In genomic region chr4:56705373-56705772, GRCh38 we compare ENCODE assay signal across 27 cellular contexts.
"Had no signal": no experiment of that assay in that cellular context is flagged by ENCODE, and none has a peak within 500 bp of the region (broad histone marks: within the 10 kb centered on the region; RNA-seq: fewer than 3 reads in every experiment).

No MANE protein-coding gene starts in this region.

- H3K27ac ChIP-seq: stomach, suprapubic skin, thoracic aorta, thyroid gland, tibial artery, tibial nerve, transverse colon, upper lobe of left lung, upper lobe of right lung, uterus had no signal

- H3K36me3 ChIP-seq: stomach, suprapubic skin, thoracic aorta, thyroid gland, tibial artery, tibial nerve, transverse colon, upper lobe of left lung, upper lobe of right lung, uterus, vagina had no signal

- H3K4me3 ChIP-seq: stomach, suprapubic skin, testis, thoracic aorta, thyroid gland, tibial artery, tibial nerve, transverse colon, upper lobe of left lung, upper lobe of right lung, uterus, vagina had no signal

- H3K4me3 Mint-ChIP-seq: stimulated activated effector memory CD8-positive, alpha-beta T cell treated with anti-CD3 and anti-CD28 coated beads, Interleukin-12 subunit alpha, Interleukin-12 subunit beta, amount 100 ng/mL, for 72 hours; stimulated activated memory B cell treated with anti-CD40 and anti-IgM and Interleukin-4, amounts not matched to agents 10 μg/mL and 1 μg/mL and 100 μg/mL, for 72 hours; stimulated activated naive B cell treated with anti-CD40 and anti-IgM and Interleukin-4, amounts not matched to agents 10 μg/mL and 1 μg/mL and 100 μg/mL, for 72 hours; stimulated activated naive CD8-positive, alpha-beta T cell treated with anti-CD3 and anti-CD28 coated beads, Interleukin-15, amount 100 ng/mL, for 72 hours; stimulated activated naive CD8-positive, alpha-beta T cell treated with anti-CD3 and anti-CD28 coated beads, Interleukin-15, Interleukin-2, amounts not matched to agents 100 ng/mL and 50 ng/mL, for 24 hours; type B pancreatic cell had no signal

- ATAC-seq: stimulated activated effector memory CD8-positive, alpha-beta T cell treated with anti-CD3 and anti-CD28 coated beads, Interleukin-12 subunit alpha, Interleukin-12 subunit beta, amount 100 ng/mL, for 72 hours; stimulated activated memory B cell treated with anti-CD40 and anti-IgM and Interleukin-4, amounts not matched to agents 10 μg/mL and 1 μg/mL and 100 μg/mL, for 72 hours; stimulated activated naive B cell treated with anti-CD40 and anti-IgM and Interleukin-4, amounts not matched to agents 10 μg/mL and 1 μg/mL and 100 μg/mL, for 72 hours; stimulated activated naive CD8-positive, alpha-beta T cell treated with anti-CD3 and anti-CD28 coated beads, Interleukin-15, amount 100 ng/mL, for 72 hours; stimulated activated naive CD8-positive, alpha-beta T cell treated with anti-CD3 and anti-CD28 coated beads, Interleukin-15, Interleukin-2, amounts not matched to agents 100 U/mL and 50 U/mL, for 24 hours; upper lobe of right lung had no signal

- H3K9me3 Mint-ChIP-seq: stimulated activated effector memory CD8-positive, alpha-beta T cell treated with anti-CD3 and anti-CD28 coated beads, Interleukin-12 subunit alpha, Interleukin-12 subunit beta, amount 100 ng/mL, for 72 hours; stimulated activated memory B cell treated with anti-CD40 and anti-IgM and Interleukin-4, amounts not matched to agents 10 μg/mL and 1 μg/mL and 100 μg/mL, for 72 hours; stimulated activated naive B cell treated with anti-CD40 and anti-IgM and Interleukin-4, amounts not matched to agents 10 μg/mL and 1 μg/mL and 100 μg/mL, for 72 hours; stimulated activated naive CD8-positive, alpha-beta T cell treated with anti-CD3 and anti-CD28 coated beads, Interleukin-15, amount 100 ng/mL, for 72 hours; stimulated activated naive CD8-positive, alpha-beta T cell treated with anti-CD3 and anti-CD28 coated beads, Interleukin-15, Interleukin-2, amounts not matched to agents 100 ng/mL and 50 ng/mL, for 24 hours; type B pancreatic cell had no signal

- H3K4me1 ChIP-seq: stomach, transverse colon, upper lobe of left lung, upper lobe of right lung, uterus had no signal

- DNase-seq: stimulated activated CD4-positive, alpha-beta T cell treated with anti-CD3 and anti-CD28 coated beads, Interleukin-2, amount 100 ng/mL, for 48 hours; stimulated activated CD4-positive, alpha-beta T cell treated with anti-CD3 and anti-CD28 coated beads, Interleukin-4, amount 100 ng/mL, for 1 hour; stimulated activated CD4-positive, alpha-beta T cell treated with anti-CD3 and anti-CD28 coated beads, Interleukin-4, amount 100 ng/mL, for 24 hours; stimulated activated CD4-positive, alpha-beta T cell treated with anti-CD3 and anti-CD28 coated beads, Interleukin-4, amount 100 ng/mL, for 4 hours; stimulated activated CD8-positive, alpha-beta memory T cell treated with anti-CD3 and anti-CD28 coated beads, Interleukin-4, amount 100 ng/mL, for 48 hours; stimulated activated naive B cell treated with anti-CD40 and anti-IgM and Interleukin-4, amounts not matched to agents 10 μg/mL and 1 μg/mL and 100 μg/mL, for 72 hours; stimulated activated naive CD4-positive, alpha-beta T cell; stimulated activated naive CD4-positive, alpha-beta T cell treated with Interleukin-2 at 50 U/mL for 16 hours; stimulated activated naive CD8-positive, alpha-beta T cell treated with anti-CD3 and anti-CD28 coated beads, Interleukin-15, amount 100 ng/mL, for 72 hours; stimulated activated naive CD8-positive, alpha-beta T cell treated with anti-CD3 and anti-CD28 coated beads, Interleukin-15, Interleukin-2, amounts not matched to agents 100 U/mL and 50 U/mL, for 24 hours; stomach; substantia nigra; testis; thyroid gland; tibial artery; transverse colon; upper lobe of left lung; upper lobe of right lung; uterus had no signal

- H3K27me3 Mint-ChIP-seq: stimulated activated naive B cell treated with anti-CD40 and anti-IgM and Interleukin-4, amounts not matched to agents 10 μg/mL and 1 μg/mL and 100 μg/mL, for 72 hours; stimulated activated naive CD8-positive, alpha-beta T cell treated with anti-CD3 and anti-CD28 coated beads, Interleukin-15, amount 100 ng/mL, for 72 hours; stimulated activated naive CD8-positive, alpha-beta T cell treated with anti-CD3 and anti-CD28 coated beads, Interleukin-15, Interleukin-2, amounts not matched to agents 100 ng/mL and 50 ng/mL, for 24 hours; type B pancreatic cell had no signal

- H3K27me3 ChIP-seq: stomach, suprapubic skin, testis, thyroid gland, tibial artery, tibial nerve, transverse colon, upper lobe of left lung, upper lobe of right lung, uterus, vagina had no signal

- H3K27ac Mint-ChIP-seq: stimulated activated effector memory CD8-positive, alpha-beta T cell treated with anti-CD3 and anti-CD28 coated beads, Interleukin-12 subunit alpha, Interleukin-12 subunit beta, amount 100 ng/mL, for 72 hours; stimulated activated memory B cell treated with anti-CD40 and anti-IgM and Interleukin-4, amounts not matched to agents 10 μg/mL and 1 μg/mL and 100 μg/mL, for 72 hours; stimulated activated naive B cell treated with anti-CD40 and anti-IgM and Interleukin-4, amounts not matched to agents 10 μg/mL and 1 μg/mL and 100 μg/mL, for 72 hours; stimulated activated naive CD8-positive, alpha-beta T cell treated with anti-CD3 and anti-CD28 coated beads, Interleukin-15, Interleukin-2, amounts not matched to agents 100 ng/mL and 50 ng/mL, for 24 hours; type B pancreatic cell had no signal

- H3K4me1 Mint-ChIP-seq: stimulated activated effector memory CD8-positive, alpha-beta T cell treated with anti-CD3 and anti-CD28 coated beads, Interleukin-12 subunit alpha, Interleukin-12 subunit beta, amount 100 ng/mL, for 72 hours; stimulated activated memory B cell treated with anti-CD40 and anti-IgM and Interleukin-4, amounts not matched to agents 10 μg/mL and 1 μg/mL and 100 μg/mL, for 72 hours; stimulated activated naive B cell treated with anti-CD40 and anti-IgM and Interleukin-4, amounts not matched to agents 10 μg/mL and 1 μg/mL and 100 μg/mL, for 72 hours; stimulated activated naive CD8-positive, alpha-beta T cell treated with anti-CD3 and anti-CD28 coated beads, Interleukin-15, amount 100 ng/mL, for 72 hours had no signal

- H3K9me3 ChIP-seq: stomach, suprapubic skin, testis, thoracic aorta, thyroid gland, tibial artery, tibial nerve, transverse colon, upper lobe of left lung, upper lobe of right lung, uterus, vagina had no signal

- H3K36me3 Mint-ChIP-seq: stimulated activated effector memory CD8-positive, alpha-beta T cell treated with anti-CD3 and anti-CD28 coated beads, Interleukin-12 subunit alpha, Interleukin-12 subunit beta, amount 100 ng/mL, for 72 hours; stimulated activated memory B cell treated with anti-CD40 and anti-IgM and Interleukin-4, amounts not matched to agents 10 μg/mL and 1 μg/mL and 100 μg/mL, for 72 hours; stimulated activated naive B cell treated with anti-CD40 and anti-IgM and Interleukin-4, amounts not matched to agents 10 μg/mL and 1 μg/mL and 100 μg/mL, for 72 hours; type B pancreatic cell had no signal
